1 cellular context compared by ENCODE assay signal in the genomic region with DNA sequence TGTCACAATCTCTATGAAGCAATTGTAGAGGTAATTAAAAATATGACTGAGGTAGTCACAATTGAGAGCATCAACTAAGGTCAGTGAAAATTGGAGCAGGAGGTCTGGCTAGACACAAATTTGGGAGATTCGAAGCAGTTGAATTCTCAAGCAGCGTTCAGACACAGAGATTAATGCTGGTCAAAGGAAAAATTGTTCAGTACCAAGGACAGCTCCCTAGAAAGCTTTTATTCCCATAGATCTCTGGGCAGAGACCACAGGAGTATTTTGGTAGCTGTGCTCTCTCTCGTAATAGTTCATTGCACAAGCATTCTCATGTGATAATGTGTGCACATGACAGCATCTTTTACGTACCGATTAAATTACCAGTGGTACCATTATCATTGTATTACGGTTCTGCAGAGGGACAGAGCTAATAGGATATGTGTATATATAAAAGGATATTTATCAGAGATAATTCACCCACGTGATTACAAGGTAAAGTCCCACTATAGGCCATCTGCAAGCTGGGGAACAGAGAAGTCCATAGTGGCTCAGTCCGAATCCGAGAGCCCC.
TF ChIP-seq lines count a peak whose summit lies in the region.

No MANE protein-coding gene starts in this region.

TF ChIP-seq in IMR-90, 13 proteins besides CTCF, POLR2A, EP300 and RAD21:
- TF ChIP-seq CEBPB (IDR thresholded peaks at IDR 0.05; ENCODE audit: low read depth, low read length) (no peak), CHD1 (IDR thresholded peaks at IDR 0.05; ENCODE audit: low read depth, low read length) (no peak), SMC3 (IDR thresholded peaks at IDR 0.05; ENCODE audit: low read depth, low read length) (no peak), RFX5 (IDR thresholded peaks at IDR 0.05; ENCODE audit: low read depth, low read length) (no peak), RCOR1 (IDR thresholded peaks at IDR 0.05; ENCODE audit: insufficient replicate concordance, low read length) (no peak), MXI1 (IDR thresholded peaks at IDR 0.05; ENCODE audit: borderline replicate concordance, low read depth, low read length) (no peak), BHLHE40 (IDR thresholded peaks at IDR 0.05; ENCODE audit: low read depth, low read length) (no peak), MAZ (IDR thresholded peaks at IDR 0.05; ENCODE audit: borderline replicate concordance, low read depth, low read length) (no peak), MAFK (IDR thresholded peaks at IDR 0.05; ENCODE audit: low read depth, low read length) (no peak), FOS (IDR thresholded peaks at IDR 0.05; ENCODE audit: low read depth, low read length) (no peak), NFE2L2 (IDR thresholded peaks at IDR 0.05; ENCODE audit: low read depth, low read length) (no peak)
- TF ChIP-seq, protein P1, sequence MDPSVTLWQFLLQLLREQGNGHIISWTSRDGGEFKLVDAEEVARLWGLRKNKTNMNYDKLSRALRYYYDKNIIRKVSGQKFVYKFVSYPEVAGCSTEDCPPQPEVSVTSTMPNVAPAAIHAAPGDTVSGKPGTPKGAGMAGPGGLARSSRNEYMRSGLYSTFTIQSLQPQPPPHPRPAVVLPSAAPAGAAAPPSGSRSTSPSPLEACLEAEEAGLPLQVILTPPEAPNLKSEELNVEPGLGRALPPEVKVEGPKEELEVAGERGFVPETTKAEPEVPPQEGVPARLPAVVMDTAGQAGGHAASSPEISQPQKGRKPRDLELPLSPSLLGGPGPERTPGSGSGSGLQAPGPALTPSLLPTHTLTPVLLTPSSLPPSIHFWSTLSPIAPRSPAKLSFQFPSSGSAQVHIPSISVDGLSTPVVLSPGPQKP (IDR thresholded peaks at IDR 0.05; ENCODE audit: borderline replicate concordance, low read depth, low read length) = no peak
- TF ChIP-seq, protein P2, sequence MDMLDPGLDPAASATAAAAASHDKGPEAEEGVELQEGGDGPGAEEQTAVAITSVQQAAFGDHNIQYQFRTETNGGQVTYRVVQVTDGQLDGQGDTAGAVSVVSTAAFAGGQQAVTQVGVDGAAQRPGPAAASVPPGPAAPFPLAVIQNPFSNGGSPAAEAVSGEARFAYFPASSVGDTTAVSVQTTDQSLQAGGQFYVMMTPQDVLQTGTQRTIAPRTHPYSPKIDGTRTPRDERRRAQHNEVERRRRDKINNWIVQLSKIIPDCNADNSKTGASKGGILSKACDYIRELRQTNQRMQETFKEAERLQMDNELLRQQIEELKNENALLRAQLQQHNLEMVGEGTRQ (IDR thresholded peaks at IDR 0.05; ENCODE audit: low read depth, low read length) = no peak
